ENCODE assay signal across 8 cellular contexts in the genomic region with DNA sequence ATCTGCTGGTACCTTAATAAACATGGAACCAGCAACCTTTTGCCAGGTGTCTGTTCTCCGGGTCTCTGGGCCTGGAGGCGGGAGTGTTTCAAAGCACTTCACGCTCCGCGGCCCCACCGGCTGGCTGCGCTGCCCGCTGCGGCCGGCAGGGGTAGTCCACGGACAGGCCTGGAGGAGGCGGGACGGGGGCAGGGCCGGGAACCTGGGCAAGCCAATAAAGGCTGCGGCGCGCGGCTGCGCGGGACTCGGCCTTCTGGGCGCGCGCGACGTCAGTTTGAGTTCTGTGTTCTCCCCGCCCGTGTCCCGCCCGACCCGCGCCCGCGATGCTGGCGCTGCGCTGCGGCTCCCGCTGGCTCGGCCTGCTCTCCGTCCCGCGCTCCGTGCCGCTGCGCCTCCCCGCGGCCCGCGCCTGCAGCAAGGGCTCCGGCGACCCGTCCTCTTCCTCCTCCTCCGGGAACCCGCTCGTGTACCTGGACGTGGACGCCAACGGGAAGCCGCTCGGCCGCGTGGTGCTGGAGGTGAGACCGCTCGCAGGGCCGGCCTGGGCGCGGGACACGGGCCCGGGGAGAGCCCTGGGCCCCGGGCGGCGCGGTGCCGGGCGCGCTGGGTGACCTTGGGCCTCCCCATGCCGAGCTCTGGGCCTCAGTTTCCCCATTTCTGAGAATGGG. TPM values are rescaled to one million over a fixed set of nuclear protein-coding genes. Genes with fewer than 3 reads are reported as not detected.
DNase-seq lines count a peak whose midpoint lies in the region; ATAC-seq and TF ChIP-seq lines count a peak whose summit lies in the region.

A gene (plus strand): TSS at position 244 of the 668 bp plus-strand sequence. CDS start 80 bp downstream, at position 324.

- no peaks in the 10 kb centered on the region for H3K27me3 Mint-ChIP-seq in activated T-helper 17 cell treated with anti-CD3 and anti-CD28 coated beads, Interleukin-2, amount 50 U/mL, for 72 hours
- no peaks in the 10 kb centered on the region for H3K27me3 Mint-ChIP-seq in naive thymus-derived CD8-positive, alpha-beta T cell
- H3K27me3 Mint-ChIP-seq in stimulated activated naive B cell treated with anti-CD40 and anti-IgM and Interleukin-4, amounts not matched to agents 10 μg/mL and 1 μg/mL and 100 μg/mL, for 72 hours: no peaks in the 10 kb centered on the region

- H3K4me1 Mint-ChIP-seq in activated T-helper 17 cell treated with anti-CD3 and anti-CD28 coated beads, Interleukin-2, amount 50 U/mL, for 72 hours: peaks cover 9% of the 10 kb centered on the region
- peaks cover 13 to 28% (median 25%) of the 10 kb centered on the region in 4 donors for H3K4me1 Mint-ChIP-seq in naive thymus-derived CD8-positive, alpha-beta T cell
- peaks cover 29 to 45% of the 10 kb centered on the region in 2 donors for H3K4me1 Mint-ChIP-seq in stimulated activated naive B cell treated with anti-CD40 and anti-IgM and Interleukin-4, amounts not matched to agents 10 μg/mL and 1 μg/mL and 100 μg/mL, for 72 hours

- H3K4me3 ChIP-seq in fibroblast of lung (replicated peaks in 1 of 4; ENCODE audit: control extremely low read depth in 1 of 4, insufficient read depth in 1 of 4, low read depth in 3 of 4, low read length in 4 of 4): peak within 1 kb of the TSS; percentile 56 to 85 (median 78)

- H3K4me2 ChIP-seq in fibroblast of lung (ENCODE audit: extremely low read depth, insufficient read depth, low read length): peak within 1 kb of the TSS; percentile 88

- H3K4me1 ChIP-seq in fibroblast of lung (ENCODE audit: control insufficient read depth, extremely low read depth, insufficient read depth, low read length): peaks cover 10% of the 10 kb centered on the region

- H3K36me3 Mint-ChIP-seq in activated T-helper 17 cell treated with anti-CD3 and anti-CD28 coated beads, Interleukin-2, amount 50 U/mL, for 72 hours (ENCODE audit: low read depth): peaks cover 45% of the 10 kb centered on the region
- peaks cover 0 to 25% (median 12%) of the 10 kb centered on the region in 3 donors for H3K36me3 Mint-ChIP-seq in naive thymus-derived CD8-positive, alpha-beta T cell
- peaks cover 33% of the 10 kb centered on the region in 2 donors for H3K36me3 Mint-ChIP-seq in stimulated activated naive B cell treated with anti-CD40 and anti-IgM and Interleukin-4, amounts not matched to agents 10 μg/mL and 1 μg/mL and 100 μg/mL, for 72 hours

- DNase-seq in Daoy (ENCODE audit: low read depth) (peak; percentile 92), KG1 (lab: John Stamatoyannopoulos, UW) (peak; percentile 91), RKO (ENCODE audit: low spot score) (peak; percentile 86), fibroblast of lung (ENCODE audit: low read depth in 2 of 2) (peak; percentile 89 to 90)
- peak; percentile 82 to 93 (median 88) for DNase-seq in naive thymus-derived CD8-positive, alpha-beta T cell
- peak; percentile 94 for DNase-seq in stimulated activated naive B cell treated with anti-CD40 and anti-IgM and Interleukin-4, amounts not matched to agents 10 μg/mL and 1 μg/mL and 100 μg/mL, for 72 hours

- peak; percentile 69 to 72 for TF ChIP-seq CTCF in fibroblast of lung (conservative IDR thresholded peaks at IDR 0.05 in 1 of 2, IDR thresholded peaks at IDR 0.05 in 1 of 2; ENCODE audit: low read depth in 1 of 2, low read length in 2 of 2)

- H3K9me3 Mint-ChIP-seq in activated T-helper 17 cell treated with anti-CD3 and anti-CD28 coated beads, Interleukin-2, amount 50 U/mL, for 72 hours: no peaks in the 10 kb centered on the region
- no peaks in the 10 kb centered on the region for H3K9me3 Mint-ChIP-seq in naive thymus-derived CD8-positive, alpha-beta T cell
- H3K9me3 Mint-ChIP-seq in stimulated activated naive B cell treated with anti-CD40 and anti-IgM and Interleukin-4, amounts not matched to agents 10 μg/mL and 1 μg/mL and 100 μg/mL, for 72 hours: no peaks in the 10 kb centered on the region

- no peaks in the 10 kb centered on the region for H4K20me1 ChIP-seq in fibroblast of lung (ENCODE audit: control insufficient read depth, extremely low read depth, insufficient read depth, low read length)

- H3K9ac ChIP-seq in fibroblast of lung (ENCODE audit: insufficient read depth, low read length): peak within 1 kb of the TSS; percentile 95

- H3K4me3 Mint-ChIP-seq in activated T-helper 17 cell treated with anti-CD3 and anti-CD28 coated beads, Interleukin-2, amount 50 U/mL, for 72 hours: peak within 1 kb of the TSS; percentile 91
- peak within 1 kb of the TSS; percentile 73 to 90 (median 82) for H3K4me3 Mint-ChIP-seq in naive thymus-derived CD8-positive, alpha-beta T cell
- H3K4me3 Mint-ChIP-seq in stimulated activated naive B cell treated with anti-CD40 and anti-IgM and Interleukin-4, amounts not matched to agents 10 μg/mL and 1 μg/mL and 100 μg/mL, for 72 hours: peak within 1 kb of the TSS; percentile 87 to 91

- peaks cover 33% of the 10 kb centered on the region for H3K79me2 ChIP-seq in fibroblast of lung (ENCODE audit: control insufficient read depth, insufficient read depth, low read length)

- H3K36me3 ChIP-seq in fibroblast of lung (ENCODE audit: control insufficient read depth, insufficient read depth, low read length): peaks cover 26% of the 10 kb centered on the region

- H2AFZ ChIP-seq in fibroblast of lung (ENCODE audit: low read length): peak within 1 kb of the TSS; percentile 43

- H3K27me3 ChIP-seq in fibroblast of lung (ENCODE audit: control insufficient read depth, insufficient read depth, low read length): no peaks in the 10 kb centered on the region

- H3K27ac ChIP-seq in fibroblast of lung (ENCODE audit: insufficient read depth, low read length): peak within 1 kb of the TSS; percentile 85

- no peaks in the 10 kb centered on the region for H3K9me3 ChIP-seq in fibroblast of lung (ENCODE audit: control insufficient read depth, insufficient read depth, low read depth, low read length)

- POLR2A ChIA-PET in naive thymus-derived CD8-positive, alpha-beta T cell (lab: Charles Lee): interaction anchor here (0.9 to 6.4 kb wide), 6 partner anchors 11 to 105 kb away, joined by 3 to 41 read pairs (median 8); a partner anchor contains a TSS

- ATAC-seq in GM21723 (IDR thresholded peaks at IDR 0.05; ENCODE audit: unreplicated experiment): peak; percentile 82
- ATAC-seq in activated T-helper 17 cell treated with anti-CD3 and anti-CD28 coated beads, Interleukin-2, amount 50 U/mL, for 72 hours (replicated peaks): peak; percentile 93
- ATAC-seq in naive thymus-derived CD8-positive, alpha-beta T cell: peak; percentile 89 to 91
- peak; percentile 88 to 90 for ATAC-seq in stimulated activated naive B cell treated with anti-CD40 and anti-IgM and Interleukin-4, amounts not matched to agents 10 μg/mL and 1 μg/mL and 100 μg/mL, for 72 hours (replicated peaks)

- peak within 1 kb of the TSS; percentile 94 for H3K27ac Mint-ChIP-seq in activated T-helper 17 cell treated with anti-CD3 and anti-CD28 coated beads, Interleukin-2, amount 50 U/mL, for 72 hours
- H3K27ac Mint-ChIP-seq in naive thymus-derived CD8-positive, alpha-beta T cell: peak within 1 kb of the TSS; percentile 66 to 92 (median 89)
- H3K27ac Mint-ChIP-seq in stimulated activated naive B cell treated with anti-CD40 and anti-IgM and Interleukin-4, amounts not matched to agents 10 μg/mL and 1 μg/mL and 100 μg/mL, for 72 hours: peak within 1 kb of the TSS; percentile 94

RNA-seq across cellular contexts. Expression of the gene that starts here (rescaled TPM):
- 28.1 and 33.2 TPM in 2 replicates for total RNA-seq in Daoy (2014; rRNA removed; shearing (Covaris generic))
- total RNA-seq in activated T-helper 17 cell treated with anti-CD3 and anti-CD28 coated beads, Interleukin-2, amount 50 U/mL, for 72 hours: 100 to 1,000 TPM in 1 of 2 donors, 10 to 100 TPM in 1; 73.7 to 170 TPM
- 18.2 and 18.7 TPM in 2 replicates for total RNA-seq in fibroblast of lung
- polyA plus RNA-seq in fibroblast of lung: 63.0 and 82.2 TPM in 2 replicates
- 53.2 and 71.9 TPM in 2 replicates for polyA plus RNA-seq in fibroblast of lung (2012)
- 137 and 359 TPM in 2 replicates for polyA minus RNA-seq in fibroblast of lung (ENCODE audit: low replicate concordance)
- total RNA-seq in naive thymus-derived CD8-positive, alpha-beta T cell: 10 to 100 TPM; 29.1 to 33.8 TPM
- polyA plus RNA-seq in naive thymus-derived CD8-positive, alpha-beta T cell: 10 to 100 TPM in 1 of 3 donors, 1 to 10 TPM in 2; 7.9 to 10.9 (median 8.6) TPM

Comparison
In these comparisons a context has a peak if more than half of its experiments do, and no peak if none do; other contexts are left out.
1. Peak in every context shown above with its lines: DNase-seq, ATAC-seq, H3K4me3 ChIP-seq and H3K27ac ChIP-seq.